In genomic region chr2:224646242-224646846, GRCh38 we compare ENCODE assay signal across 8 cellular contexts.
DNase-seq lines count a peak whose midpoint lies in the region; ATAC-seq and TF ChIP-seq lines count a peak whose summit lies in the region.

No MANE protein-coding gene starts in this region.

- no peaks in the 10 kb centered on the region for H3K36me3 ChIP-seq in Panc1 (ENCODE audit: control insufficient read depth, insufficient read depth, low read length)

- CTCF ChIA-PET in GM10248 (lab: Yijun Ruan, JAX) (interaction anchor here (0.7 to 3.2 kb wide), 11 partner anchors 10 to 291 kb away, joined by 3 to 12 read pairs (median 3); partner anchors contain the start of gene FAM124B), Panc1 (lab: Charles Lee) (interaction anchor here (0.7 kb wide), 1 partner anchor 291 kb away, joined by 5 read pairs; no protein-coding TSS in a partner anchor)

- in situ Hi-C loops in Panc1 (cut with HindIII; ENCODE audit: low pct_unique_long_range_greater_than_20kb, low sequenced_read_pairs), result no loop called here

- peaks cover 0 to 14% of the 10 kb centered on the region in 2 donors for H3K4me1 Mint-ChIP-seq in stimulated activated naive B cell treated with anti-CD40 and anti-IgM and Interleukin-4, amounts not matched to agents 10 μg/mL and 1 μg/mL and 100 μg/mL, for 72 hours

- H3K4me1 ChIP-seq in Panc1 (ENCODE audit: control insufficient read depth, insufficient read depth, low read length), result peaks cover 3% of the 10 kb centered on the region

- no peak overlapping the region for H3K27ac Mint-ChIP-seq in stimulated activated naive B cell treated with anti-CD40 and anti-IgM and Interleukin-4, amounts not matched to agents 10 μg/mL and 1 μg/mL and 100 μg/mL, for 72 hours

- H3K27me3 ChIP-seq in Panc1 (ENCODE audit: control insufficient read depth, insufficient read depth, low read length), result no peaks in the 10 kb centered on the region

- H3K9me3 Mint-ChIP-seq in stimulated activated naive B cell treated with anti-CD40 and anti-IgM and Interleukin-4, amounts not matched to agents 10 μg/mL and 1 μg/mL and 100 μg/mL, for 72 hours, result no peaks in the 10 kb centered on the region

- H3K36me3 Mint-ChIP-seq in stimulated activated naive B cell treated with anti-CD40 and anti-IgM and Interleukin-4, amounts not matched to agents 10 μg/mL and 1 μg/mL and 100 μg/mL, for 72 hours, result no peaks in the 10 kb centered on the region

- peak; percentile 67 for TF ChIP-seq CTCF in AG09309 (IDR thresholded peaks at IDR 0.05; ENCODE audit: control insufficient read depth, insufficient read depth, low read depth, low read length, missing control alignments)
- peak; percentile 57 for TF ChIP-seq CTCF in GM10248 (IDR thresholded peaks at IDR 0.05; ENCODE audit: control extremely low read depth, extremely low read depth, low read depth, missing control alignments)
- peak; percentile 85 for TF ChIP-seq CTCF in Panc1 (IDR thresholded peaks at IDR 0.05)
- TF ChIP-seq CTCF in fibroblast of mammary gland (conservative IDR thresholded peaks at IDR 0.05; ENCODE audit: control insufficient read depth, insufficient read depth, low read depth, low read length), result peak; percentile 75

- H3K4me3 ChIP-seq in AG09309 (ENCODE audit: control insufficient read depth, low read depth, low read length) (no peak overlapping the region), Panc1 (ENCODE audit: low read depth in 2 of 2, low read length in 2 of 2) (no peak overlapping the region), fibroblast of mammary gland (ENCODE audit: control insufficient read depth, low read depth, low read length) (no peak overlapping the region)

- H3K4me3 Mint-ChIP-seq in stimulated activated naive B cell treated with anti-CD40 and anti-IgM and Interleukin-4, amounts not matched to agents 10 μg/mL and 1 μg/mL and 100 μg/mL, for 72 hours, result no peak overlapping the region

- H3K27ac ChIP-seq in Panc1 (ENCODE audit: low read length), result no peak overlapping the region

- no TSS peak for BruUV-seq in Panc1 (replicated peaks; lab: Mats Ljungman, UMichigan)

- H3K9me3 ChIP-seq in Panc1 (ENCODE audit: control insufficient read depth, insufficient read depth, low read depth, low read length), result no peaks in the 10 kb centered on the region

- ATAC-seq in HG02678 (IDR thresholded peaks at IDR 0.05; ENCODE audit: unreplicated experiment), result peak; percentile 66
- ATAC-seq in Panc1, result peak; percentile 72
- peak; percentile 72 to 84 for ATAC-seq in stimulated activated naive B cell treated with anti-CD40 and anti-IgM and Interleukin-4, amounts not matched to agents 10 μg/mL and 1 μg/mL and 100 μg/mL, for 72 hours (replicated peaks)
- ATAC-seq in left cardiac atrium, result no peak

- DNase-seq in AG09309 (ENCODE audit: low read depth) (no peak), GM10248 (ENCODE audit: extremely low spot score) (peak; percentile 29), Panc1 (ENCODE audit: low read depth, low spot score) (peak; percentile 36), fibroblast of mammary gland (ENCODE audit: low read depth) (peak; percentile 28), NCI-H187 (lab: John Stamatoyannopoulos, UW) (no peak), left cardiac atrium (no peak)
- peak; percentile 10 for DNase-seq in stimulated activated naive B cell treated with anti-CD40 and anti-IgM and Interleukin-4, amounts not matched to agents 10 μg/mL and 1 μg/mL and 100 μg/mL, for 72 hours

- POLR2A ChIA-PET in GM10248 (lab: Yijun Ruan, JAX), result no interaction called here
- POLR2A ChIA-PET in Panc1 (lab: Charles Lee), result interaction anchor here (0.7 kb wide), 1 partner anchor 48 kb away, joined by 4 read pairs; no protein-coding TSS in a partner anchor

- intact Hi-C loops in Panc1 (cut with micrococcal nuclease; ENCODE audit: unreplicated experiment) (loop anchor here (10.0 kb wide), 1 partner anchor 672 kb away; no protein-coding TSS in a partner anchor), left cardiac atrium (cut with DNase I) (loop anchor here in 1 of 2 donors (5.0 kb wide), 1 partner anchor 289 kb away; no protein-coding TSS in a partner anchor)

- H3K27me3 Mint-ChIP-seq in stimulated activated naive B cell treated with anti-CD40 and anti-IgM and Interleukin-4, amounts not matched to agents 10 μg/mL and 1 μg/mL and 100 μg/mL, for 72 hours, result no peaks in the 10 kb centered on the region

Comparison
In these comparisons a context has a peak if more than half of its experiments do, and no peak if none do; other contexts are left out.
1. DNase-seq: peak in GM10248 (single experiment), Panc1 (single experiment), fibroblast of mammary gland (single experiment) and stimulated activated naive B cell treated with anti-CD40 and anti-IgM and Interleukin-4, amounts not matched to agents 10 μg/mL and 1 μg/mL and 100 μg/mL, for 72 hours (single experiment); none in AG09309 (single experiment), NCI-H187 (0 of 2) and left cardiac atrium (single experiment).
2. ATAC-seq: peak in HG02678 (single experiment), Panc1 (single experiment) and stimulated activated naive B cell treated with anti-CD40 and anti-IgM and Interleukin-4, amounts not matched to agents 10 μg/mL and 1 μg/mL and 100 μg/mL, for 72 hours (2 of 2); none in left cardiac atrium (0 of 2).
3. Peak in every context shown above with its lines, with median percentiles within 50 percentile points of each other: CTCF ChIP-seq.